ENCODE assay signal across 13 cellular contexts in genomic region chr5:58751222-58751621, GRCh38.
DNase-seq lines count a peak whose midpoint lies in the region; ATAC-seq, FAIRE-seq and TF ChIP-seq lines count a peak whose summit lies in the region.
"Had no signal": no experiment of that assay in that cellular context is flagged by ENCODE, and none has a peak within 500 bp of the region (broad histone marks: within the 10 kb centered on the region; RNA-seq: fewer than 3 reads in every experiment).

No MANE protein-coding gene starts in this region.

- no peaks in the 10 kb centered on the region for H3K4me1 ChIP-seq in astrocyte (ENCODE audit: insufficient read depth, low read length)
- no peaks in the 10 kb centered on the region for H3K4me1 ChIP-seq in mucosa of descending colon (ENCODE audit: low read depth)
- peaks cover 2% of the 10 kb centered on the region for H3K4me1 ChIP-seq in testis

- no peak for TF ChIP-seq CTCF in astrocyte (IDR thresholded peaks at IDR 0.05; ENCODE audit: insufficient read depth, low read depth, low read length)
- TF ChIP-seq CTCF in mucosa of descending colon (IDR thresholded peaks at IDR 0.05) = no peak
- no peak for TF ChIP-seq CTCF in testis (IDR thresholded peaks at IDR 0.05)

- no peaks in the 10 kb centered on the region for H4K20me1 ChIP-seq in astrocyte (ENCODE audit: insufficient read depth, low read length)

- no peaks in the 10 kb centered on the region for H3K9me3 Mint-ChIP-seq in astrocyte (ENCODE audit: unreplicated experiment)

- H3K9ac ChIP-seq in astrocyte (ENCODE audit: low read length) = no peak overlapping the region

- no peak overlapping the region for H3K27ac ChIP-seq in astrocyte (ENCODE audit: low read depth, low read length)
- H3K27ac ChIP-seq in testis = no peak overlapping the region
- H3K27ac ChIP-seq: 22Rv1 had no signal

- H2AFZ ChIP-seq in astrocyte (ENCODE audit: low read depth, low read length) = no peak overlapping the region

- DNase-seq in DMS 273 (lab: John Stamatoyannopoulos, UW; ENCODE audit: unreplicated experiment) (peak; percentile 6), DMS 273 treated with DMSO at 0.1 percent for 48 hours (lab: John Stamatoyannopoulos, UW) (no peak), MV-4-11 (lab: John Stamatoyannopoulos, UW) (peak; percentile 48), astrocyte (ENCODE audit: low read depth) (peak; percentile 16), mucosa of descending colon (peak in 1 of 3 donors; percentile 51), testis (no peak)
- no peak for DNase-seq in activated effector memory CD4-positive, alpha-beta T cell treated with anti-CD3 and anti-CD28 coated beads, Interleukin-2, amount 50 U/mL, for 16 hours
- DNase-seq: activated effector memory CD4-positive, alpha-beta T cell treated with Interleukin-2 at 50 U/mL for 16 hours; NCI-H2227 treated with DMSO at 0.1 percent for 48 hours; nucleus accumbens had no signal

- H3K36me3 Mint-ChIP-seq in astrocyte (ENCODE audit: low read depth, unreplicated experiment) = no peaks in the 10 kb centered on the region

- no peaks in the 10 kb centered on the region for H3K4me1 Mint-ChIP-seq in astrocyte (ENCODE audit: low read depth, unreplicated experiment)

- H3K4me3 ChIP-seq in astrocyte (ENCODE audit: insufficient read depth, low read depth, low read length) = no peak overlapping the region
- H3K4me3 ChIP-seq in mucosa of descending colon = no peak overlapping the region
- H3K4me3 ChIP-seq in testis = no peak overlapping the region

- no peak for TF ChIP-seq POLR2A in testis (IDR thresholded peaks at IDR 0.05)

- no peak for FAIRE-seq in astrocyte (lab: Jason Lieb, UNC)
- FAIRE-seq: keratinocyte had no signal

- no peaks in the 10 kb centered on the region for H3K79me2 ChIP-seq in astrocyte (ENCODE audit: insufficient read depth, low read length)

- H3K4me3 Mint-ChIP-seq in astrocyte (ENCODE audit: unreplicated experiment) = no peak overlapping the region

- H3K27ac Mint-ChIP-seq in astrocyte (ENCODE audit: unreplicated experiment) = no peak overlapping the region

- peaks cover 6% of the 10 kb centered on the region for H3K27me3 Mint-ChIP-seq in astrocyte (ENCODE audit: low read depth, unreplicated experiment)

- ATAC-seq in mucosa of descending colon (peak; percentile 89), HG03354 (IDR thresholded peaks at IDR 0.05; ENCODE audit: poor library complexity, severe bottlenecking, unreplicated experiment) (no peak)

- no peaks in the 10 kb centered on the region for H3K36me3 ChIP-seq in astrocyte (ENCODE audit: insufficient read depth, low read length)
- H3K36me3 ChIP-seq in mucosa of descending colon (ENCODE audit: low read depth) = no peaks in the 10 kb centered on the region
- H3K36me3 ChIP-seq in testis (ENCODE audit: low read depth, missing control alignments) = no peaks in the 10 kb centered on the region

- 77 to 80% methylated on average over 3 of the region's 3 CpGs for WGBS in testis, 2 donors

- no peak overlapping the region for H3K4me2 ChIP-seq in astrocyte (ENCODE audit: low read length)

- intact Hi-C loops in mucosa of descending colon (cut with DNase I, micrococcal nuclease) = no loop called here
- intact Hi-C loops in testis (cut with DNase I; ENCODE audit: low total_unique reads) = no loop called here

- H3K27me3 ChIP-seq in astrocyte (ENCODE audit: insufficient read depth, low read length) = no peaks in the 10 kb centered on the region
- no peaks in the 10 kb centered on the region for H3K27me3 ChIP-seq in testis

- H3K9me3 ChIP-seq in astrocyte (ENCODE audit: insufficient read depth, low read depth, low read length) = no peaks in the 10 kb centered on the region
- no peaks in the 10 kb centered on the region for H3K9me3 ChIP-seq in mucosa of descending colon
- no peaks in the 10 kb centered on the region for H3K9me3 ChIP-seq in testis

Comparison
In these comparisons a context has a peak if more than half of its experiments do, and no peak if none do; other contexts are left out.
1. DNase-seq: peak in DMS 273 (single experiment), MV-4-11 (single experiment) and astrocyte (single experiment); none in DMS 273 treated with DMSO at 0.1 percent for 48 hours (single experiment), testis (single experiment) and activated effector memory CD4-positive, alpha-beta T cell treated with anti-CD3 and anti-CD28 coated beads, Interleukin-2, amount 50 U/mL, for 16 hours (single experiment).